ENCODE assay signal across 1 cellular context in the genomic region with DNA sequence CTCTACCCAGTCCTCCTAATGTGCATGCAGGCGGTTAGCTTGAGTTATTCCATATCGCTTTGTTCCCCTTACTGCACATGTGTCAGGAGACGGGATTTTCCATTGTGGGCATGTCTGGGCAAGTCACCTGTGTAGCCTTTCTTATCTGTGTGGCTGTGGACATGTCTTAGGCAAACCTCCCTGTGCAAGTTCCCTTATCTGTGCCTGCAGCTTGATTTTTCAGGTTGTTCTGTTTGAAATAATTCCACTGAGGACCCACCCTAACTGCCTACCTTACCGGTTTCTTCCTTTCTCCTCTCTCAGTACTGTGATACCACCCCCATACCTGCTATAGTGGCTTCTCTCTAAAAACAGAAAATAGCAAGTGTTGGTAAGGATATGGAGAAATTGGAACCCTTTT.
TF ChIP-seq lines count a peak whose summit lies in the region.

No MANE protein-coding gene starts in this region.

TF ChIP-seq in K562, 482 proteins besides CTCF, POLR2A, EP300 and RAD21 (continued from another document):
- TF ChIP-seq ZFP36 (IDR thresholded peaks at IDR 0.05; ENCODE audit: low read depth, low read length, partially characterized antibody) = peak; percentile 76
- TF ChIP-seq CHCHD3 (CRISPR knock-in tag; IDR thresholded peaks at IDR 0.05) = no peak
- TF ChIP-seq SMAD4 (CRISPR knock-in tag; conservative IDR thresholded peaks at IDR 0.05) = no peak
- TF ChIP-seq TEAD4 (IDR thresholded peaks at IDR 0.05; ENCODE audit: low read length) = peak; percentile 35; the same call in 1 of the 2 replicates
- TF ChIP-seq TEAD4 (CRISPR knock-in tag; IDR thresholded peaks at IDR 0.05; ENCODE audit: borderline replicate concordance) = no peak
- peak; percentile 46; the same call in 1 of the 2 replicates for TF ChIP-seq TCF3 (CRISPR knock-in tag; IDR thresholded peaks at IDR 0.05)
- TF ChIP-seq ZNF717 (CRISPR knock-in tag; IDR thresholded peaks at IDR 0.05) = no peak
- TF ChIP-seq, protein P1, sequence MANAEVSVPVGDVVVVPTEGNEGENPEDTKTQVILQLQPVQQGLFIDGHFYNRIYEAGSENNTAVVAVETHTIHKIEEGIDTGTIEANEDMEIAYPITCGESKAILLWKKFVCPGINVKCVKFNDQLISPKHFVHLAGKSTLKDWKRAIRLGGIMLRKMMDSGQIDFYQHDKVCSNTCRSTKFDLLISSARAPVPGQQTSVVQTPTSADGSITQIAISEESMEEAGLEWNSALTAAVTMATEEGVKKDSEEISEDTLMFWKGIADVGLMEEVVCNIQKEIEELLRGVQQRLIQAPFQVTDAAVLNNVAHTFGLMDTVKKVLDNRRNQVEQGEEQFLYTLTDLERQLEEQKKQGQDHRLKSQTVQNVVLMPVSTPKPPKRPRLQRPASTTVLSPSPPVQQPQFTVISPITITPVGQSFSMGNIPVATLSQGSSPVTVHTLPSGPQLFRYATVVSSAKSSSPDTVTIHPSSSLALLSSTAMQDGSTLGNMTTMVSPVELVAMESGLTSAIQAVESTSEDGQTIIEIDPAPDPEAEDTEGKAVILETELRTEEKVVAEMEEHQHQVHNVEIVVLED (CRISPR knock-in tag; IDR thresholded peaks at IDR 0.05) = no peak
- peak; percentile 39; the same call in 1 of the 2 replicates for TF ChIP-seq TAL1 (IDR thresholded peaks at IDR 0.05)
- no peak for TF ChIP-seq KLF13 (tag; IDR thresholded peaks at IDR 0.05; ENCODE audit: borderline replicate concordance, low read depth)
- no peak for TF ChIP-seq ZNF165 (CRISPR knock-in tag; IDR thresholded peaks at IDR 0.05; ENCODE audit: borderline replicate concordance)
- TF ChIP-seq CBX3 (IDR thresholded peaks at IDR 0.05; ENCODE audit: borderline replicate concordance in 1 of 2, low read length in 2 of 2) = 0 out of 3 replicates have a peak, but pooled peaks of 1 of the 2 experiments have one; percentile 32
- TF ChIP-seq, protein P2, sequence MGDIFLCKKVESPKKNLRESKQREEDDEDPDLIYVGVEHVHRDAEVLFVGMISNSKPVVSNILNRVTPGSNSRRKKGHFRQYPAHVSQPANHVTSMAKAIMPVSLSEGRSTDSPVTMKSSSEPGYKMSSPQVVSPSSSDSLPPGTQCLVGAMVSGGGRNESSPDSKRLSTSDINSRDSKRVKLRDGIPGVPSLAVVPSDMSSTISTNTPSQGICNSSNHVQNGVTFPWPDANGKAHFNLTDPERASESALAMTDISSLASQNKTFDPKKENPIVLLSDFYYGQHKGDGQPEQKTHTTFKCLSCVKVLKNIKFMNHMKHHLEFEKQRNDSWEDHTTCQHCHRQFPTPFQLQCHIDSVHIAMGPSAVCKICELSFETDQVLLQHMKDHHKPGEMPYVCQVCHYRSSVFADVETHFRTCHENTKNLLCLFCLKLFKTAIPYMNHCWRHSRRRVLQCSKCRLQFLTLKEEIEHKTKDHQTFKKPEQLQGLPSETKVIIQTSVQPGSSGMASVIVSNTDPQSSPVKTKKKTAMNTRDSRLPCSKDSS (IDR thresholded peaks at IDR 0.05; ENCODE audit: low read depth, partially characterized antibody) = peak; percentile 21
- TF ChIP-seq NFATC3 (IDR thresholded peaks at IDR 0.05) = no peak
- TF ChIP-seq BMI1 (IDR thresholded peaks at IDR 0.05; ENCODE audit: low read length) = no peak
- peak; percentile 64 for TF ChIP-seq CBFA2T3 (IDR thresholded peaks at IDR 0.05)
- no peak for TF ChIP-seq ZBTB8A (IDR thresholded peaks at IDR 0.05; ENCODE audit: partially characterized antibody)
